11 cellular contexts compared by ENCODE assay signal in the genomic region with DNA sequence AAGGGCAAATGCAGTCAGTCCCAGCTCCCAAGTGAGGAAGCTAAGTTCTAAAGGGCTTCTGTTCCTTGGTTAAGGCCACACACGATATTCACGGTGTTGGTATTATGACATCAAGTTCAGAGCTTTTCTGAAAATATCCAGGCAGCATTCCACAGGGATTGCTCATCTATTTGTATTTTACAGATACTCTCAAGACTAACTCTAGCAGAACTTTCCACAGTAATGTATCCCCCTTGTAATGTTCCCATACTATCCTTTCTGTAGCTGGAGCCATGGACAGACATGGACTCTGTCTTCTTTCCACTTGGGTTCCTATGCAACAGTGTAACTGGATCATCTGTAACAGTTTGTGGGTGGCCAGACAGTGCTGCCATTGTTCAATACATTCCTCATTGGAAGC. TPM values are rescaled to one million over a fixed set of nuclear protein-coding genes. Genes with fewer than 3 reads are reported as not detected.
DNase-seq lines count a peak whose midpoint lies in the region; ATAC-seq and TF ChIP-seq lines count a peak whose summit lies in the region.
"Had no signal": no experiment of that assay in that cellular context is flagged by ENCODE, and none has a peak within 500 bp of the region (broad histone marks: within the 10 kb centered on the region; RNA-seq: fewer than 3 reads in every experiment).

No MANE protein-coding gene starts in this region.

- H3K27ac ChIP-seq in uterus = peak overlapping the region; percentile 28 to 46

- no peak overlapping the region for H3K4me3 ChIP-seq in uterus

- ATAC-seq in HG03135 (IDR thresholded peaks at IDR 0.05; ENCODE audit: unreplicated experiment) = no peak

- DNase-seq in HS-27A (ENCODE audit: low read depth) (peak; percentile 85), brain pericyte (ENCODE audit: low read depth, low spot score) (peak; percentile 25), kidney tubule cell (ENCODE audit: low spot score) (peak; percentile 77), uterus (peak in 1 of 2 donors; percentile 45), NCI-H2081 (lab: John Stamatoyannopoulos, UW) (no peak)
- DNase-seq in activated CD4-positive, alpha-beta T cell treated with anti-CD3 and anti-CD28 coated beads, Interleukin-2, amount 10 ng/mL, durations not matched to agents 7 days and 5 days = no peak
- DNase-seq: activated CD4-positive, alpha-beta T cell treated with anti-CD3 and anti-CD28 coated beads, Interleukin-2, amount 50 U/mL, for 48 hours; hypothalamus; NCI-H1092 treated with DMSO at 0.1 percent for 48 hours; nucleus accumbens had no signal

- no peaks in the 10 kb centered on the region for H3K27me3 ChIP-seq in uterus

- intact Hi-C loops in uterus (cut with DNase I; ENCODE audit: low total_unique reads) = no loop called here

- H3K4me1 Mint-ChIP-seq in activated CD4-positive, alpha-beta T cell treated with anti-CD3 and anti-CD28 coated beads, Interleukin-2, amount 10 ng/mL, durations not matched to agents 7 days and 5 days = peaks cover 3% of the 10 kb centered on the region

- no peaks in the 10 kb centered on the region for H3K4me1 ChIP-seq in uterus

- POLR2A ChIA-PET in activated CD4-positive, alpha-beta T cell treated with anti-CD3 and anti-CD28 coated beads, Interleukin-2, amount 10 ng/mL, durations not matched to agents 7 days and 5 days (lab: Charles Lee) = no interaction called here

- H3K4me3 Mint-ChIP-seq in activated CD4-positive, alpha-beta T cell treated with anti-CD3 and anti-CD28 coated beads, Interleukin-2, amount 10 ng/mL, durations not matched to agents 7 days and 5 days = no peak overlapping the region

- no peaks in the 10 kb centered on the region for H3K9me3 ChIP-seq in uterus

- CTCF ChIA-PET in activated CD4-positive, alpha-beta T cell treated with anti-CD3 and anti-CD28 coated beads, Interleukin-2, amount 10 ng/mL, durations not matched to agents 7 days and 5 days (lab: Charles Lee) = no interaction called here

- peaks cover 28% of the 10 kb centered on the region for H3K36me3 Mint-ChIP-seq in activated CD4-positive, alpha-beta T cell treated with anti-CD3 and anti-CD28 coated beads, Interleukin-2, amount 10 ng/mL, durations not matched to agents 7 days and 5 days (ENCODE audit: low read depth)

- no peak for TF ChIP-seq CTCF in uterus (IDR thresholded peaks at IDR 0.05)

- no peak for TF ChIP-seq POLR2A in uterus (IDR thresholded peaks at IDR 0.05)

- no peaks in the 10 kb centered on the region for H3K36me3 ChIP-seq in uterus

- no peaks in the 10 kb centered on the region for H3K9me3 Mint-ChIP-seq in activated CD4-positive, alpha-beta T cell treated with anti-CD3 and anti-CD28 coated beads, Interleukin-2, amount 10 ng/mL, durations not matched to agents 7 days and 5 days

- no peaks in the 10 kb centered on the region for H3K27me3 Mint-ChIP-seq in activated CD4-positive, alpha-beta T cell treated with anti-CD3 and anti-CD28 coated beads, Interleukin-2, amount 10 ng/mL, durations not matched to agents 7 days and 5 days

- no peak overlapping the region for H3K27ac Mint-ChIP-seq in activated CD4-positive, alpha-beta T cell treated with anti-CD3 and anti-CD28 coated beads, Interleukin-2, amount 10 ng/mL, durations not matched to agents 7 days and 5 days

RNA-seq across cellular contexts. Expression of a gene that starts 13.5 kb away (rescaled TPM):
- total RNA-seq in uterus = 1 to 10 TPM in 2 of 4 donors, under 1 TPM in 2; under 0.01 to 5.1 (median 1.5) TPM
- total RNA-seq in activated CD4-positive, alpha-beta T cell treated with anti-CD3 and anti-CD28 coated beads, Interleukin-2, amount 10 ng/mL, durations not matched to agents 7 days and 5 days = 10 to 100 TPM; 10.2 to 11.5 TPM

RNA-seq across cellular contexts. Expression of a gene that starts 37.3 kb away (rescaled TPM):
- under 1 TPM in 1 of 4 donors, not detected in 3; 0.14 TPM for total RNA-seq in uterus
- total RNA-seq in activated CD4-positive, alpha-beta T cell treated with anti-CD3 and anti-CD28 coated beads, Interleukin-2, amount 10 ng/mL, durations not matched to agents 7 days and 5 days = not detected

Comparison
In these comparisons a context has a peak if more than half of its experiments do, and no peak if none do; other contexts are left out.
1. DNase-seq: peak in HS-27A (single experiment), brain pericyte (single experiment) and kidney tubule cell (single experiment); none in NCI-H2081 (0 of 2) and activated CD4-positive, alpha-beta T cell treated with anti-CD3 and anti-CD28 coated beads, Interleukin-2, amount 10 ng/mL, durations not matched to agents 7 days and 5 days (single experiment).